8 cellular contexts compared by ENCODE assay signal in genomic region chr14:37874429-37875109, GRCh38.
A peak's percentile ranks its signal among the peaks of the same experiment; 100 is the strongest.
DNase-seq lines count a peak whose midpoint lies in the region; ATAC-seq and TF ChIP-seq lines count a peak whose summit lies in the region.

No MANE protein-coding gene starts in this region.

- TF ChIP-seq POLR2A in testis (IDR thresholded peaks at IDR 0.05), result no peak

- in situ Hi-C loops in Panc1 (cut with HindIII; ENCODE audit: low pct_unique_long_range_greater_than_20kb, low sequenced_read_pairs), result no loop called here

- H3K36me3 ChIP-seq in Panc1 (ENCODE audit: control insufficient read depth, insufficient read depth, low read length) (no peaks in the 10 kb centered on the region), testis (ENCODE audit: low read depth, missing control alignments) (no peaks in the 10 kb centered on the region)

- intact Hi-C loops in Panc1 (cut with micrococcal nuclease; ENCODE audit: unreplicated experiment) (loop anchor here (2.0 to 10.0 kb wide), 3 partner anchors 166 to 627 kb away; no protein-coding TSS in a partner anchor), testis (cut with DNase I; ENCODE audit: low total_unique reads) (no loop called here)

- TF ChIP-seq CTCF in Panc1 (IDR thresholded peaks at IDR 0.05) (peak; percentile 82), testis (IDR thresholded peaks at IDR 0.05) (peak; percentile 45 to 86 (median 67))

- H3K9me3 ChIP-seq in Panc1 (ENCODE audit: control insufficient read depth, insufficient read depth, low read depth, low read length) (no peaks in the 10 kb centered on the region), testis (no peaks in the 10 kb centered on the region)

- no peak overlapping the region for H3K4me3 ChIP-seq in Jurkat, Clone E6-1 (ENCODE audit: low read length)
- H3K4me3 ChIP-seq in Panc1 (ENCODE audit: low read depth in 2 of 2, low read length in 2 of 2), result no peak overlapping the region
- no peak overlapping the region for H3K4me3 ChIP-seq in testis

- H3K27ac ChIP-seq in Panc1 (ENCODE audit: low read length) (no peak overlapping the region), testis (no peak overlapping the region)

- POLR2A ChIA-PET in Panc1 (lab: Charles Lee), result no interaction called here

- H3K4me3 Mint-ChIP-seq in activated T-cell treated with anti-CD3 and anti-CD28 coated beads, Interleukin-2, amount 50 U/mL, for 4 hours, result no peak overlapping the region

- ATAC-seq in GM21717 (IDR thresholded peaks at IDR 0.05; ENCODE audit: unreplicated experiment), result peak; percentile 97
- peak; percentile 89 for ATAC-seq in Panc1
- ATAC-seq in activated T-cell treated with anti-CD3 and anti-CD28 coated beads, Interleukin-2, amount 50 U/mL, for 4 hours, result peak; percentile 75 to 84

- H3K36me3 Mint-ChIP-seq in activated T-cell treated with anti-CD3 and anti-CD28 coated beads, Interleukin-2, amount 50 U/mL, for 4 hours (ENCODE audit: insufficient read depth), result no peaks in the 10 kb centered on the region

- DNase-seq in EH (ENCODE audit: low read depth), result peak; percentile 72
- DNase-seq in Jurkat, Clone E6-1 (ENCODE audit: low read depth, low spot score), result peak; percentile 53
- peak; percentile 47 for DNase-seq in Panc1 (ENCODE audit: low read depth, low spot score)
- DNase-seq in activated T-cell treated with anti-CD3 and anti-CD28 coated beads, Interleukin-2, amount 50 U/mL, for 4 hours, result peak; percentile 63
- DNase-seq in fibroblast of the conjunctiva (ENCODE audit: low read depth), result peak; percentile 37
- DNase-seq in occipital lobe (lab: John Stamatoyannopoulos, UW), result peak; percentile 12
- DNase-seq in testis, result peak; percentile 89

- H3K4me1 ChIP-seq in Panc1 (ENCODE audit: control insufficient read depth, insufficient read depth, low read length) (no peaks in the 10 kb centered on the region), testis (no peaks in the 10 kb centered on the region)

- 35 to 37% methylated on average over 15 of the region's 15 CpGs for WGBS in testis, 2 donors

- CTCF ChIA-PET in Panc1 (lab: Charles Lee), result interaction anchor here (1.2 kb wide), 2 partner anchors 163 to 165 kb away, joined by 5 to 17 read pairs; no protein-coding TSS in a partner anchor

- peaks cover 6% of the 10 kb centered on the region for H3K4me1 Mint-ChIP-seq in activated T-cell treated with anti-CD3 and anti-CD28 coated beads, Interleukin-2, amount 50 U/mL, for 4 hours (ENCODE audit: low read depth)

- H3K27me3 Mint-ChIP-seq in activated T-cell treated with anti-CD3 and anti-CD28 coated beads, Interleukin-2, amount 50 U/mL, for 4 hours (ENCODE audit: low read depth), result no peaks in the 10 kb centered on the region

- H3K27me3 ChIP-seq in Panc1 (ENCODE audit: control insufficient read depth, insufficient read depth, low read length) (no peaks in the 10 kb centered on the region), testis (no peaks in the 10 kb centered on the region)

- no peaks in the 10 kb centered on the region for H3K9me3 Mint-ChIP-seq in activated T-cell treated with anti-CD3 and anti-CD28 coated beads, Interleukin-2, amount 50 U/mL, for 4 hours

- no TSS peak for BruUV-seq in Panc1 (replicated peaks; lab: Mats Ljungman, UMichigan)

Comparison
In these comparisons a context has a peak if more than half of its experiments do, and no peak if none do; other contexts are left out.
1. DNase-seq: peak in every context shown above with its lines; median percentile 89 in testis; 72 in EH; 63 in activated T-cell treated with anti-CD3 and anti-CD28 coated beads, Interleukin-2, amount 50 U/mL, for 4 hours; 53 in Jurkat, Clone E6-1; 47 in Panc1; 37 in fibroblast of the conjunctiva; 12 in occipital lobe.